ENCODE assay signal across 15 cellular contexts in genomic region chr12:2396448-2396871, GRCh38.
DNase-seq lines count a peak whose midpoint lies in the region; ATAC-seq and TF ChIP-seq lines count a peak whose summit lies in the region.
"Had no signal": no experiment of that assay in that cellular context is flagged by ENCODE, and none has a peak within 500 bp of the region (broad histone marks: within the 10 kb centered on the region; RNA-seq: fewer than 3 reads in every experiment).

No MANE protein-coding gene starts in this region.

- TF ChIP-seq CTCF in fibroblast of villous mesenchyme (IDR thresholded peaks at IDR 0.05; ENCODE audit: insufficient read depth, low read depth, low read length) = no peak

- DNase-seq in Right ventricle myocardium inferior (ENCODE audit: missing footprints) (peak; percentile 82), cardiac septum (ENCODE audit: low spot score) (no peak), fibroblast of villous mesenchyme (ENCODE audit: low read depth) (peak; percentile 35), myocyte (ENCODE audit: low read depth) (peak; percentile 82), HPDE6-E6E7 (ENCODE audit: extremely low spot score) (no peak), COR-L47 (lab: John Stamatoyannopoulos, UW) (no peak), AML-193 (lab: John Stamatoyannopoulos, UW) (no peak)
- no peak for DNase-seq in activated naive CD4-positive, alpha-beta T cell treated with anti-CD3 and anti-CD28 coated beads for 36 hours
- DNase-seq: activated CD4-positive, alpha-beta T cell treated with anti-CD3 and anti-CD28 coated beads for 1 hour; dorsolateral prefrontal cortex; islet precursor cell; NCI-H187; SW 1271 had no signal

- no peaks in the 10 kb centered on the region for H3K27me3 Mint-ChIP-seq in activated naive CD4-positive, alpha-beta T cell treated with anti-CD3 and anti-CD28 coated beads for 36 hours (ENCODE audit: low read depth)

- peak; percentile 88 for ATAC-seq in Right ventricle myocardium inferior
- ATAC-seq: K562 had no signal

- CTCF ChIA-PET in activated naive CD4-positive, alpha-beta T cell treated with anti-CD3 and anti-CD28 coated beads for 36 hours (lab: Charles Lee) = no interaction called here

- no peaks in the 10 kb centered on the region for H3K36me3 Mint-ChIP-seq in activated naive CD4-positive, alpha-beta T cell treated with anti-CD3 and anti-CD28 coated beads for 36 hours (ENCODE audit: low read depth)

- no peak overlapping the region for H3K27ac Mint-ChIP-seq in activated naive CD4-positive, alpha-beta T cell treated with anti-CD3 and anti-CD28 coated beads for 36 hours

- no peak overlapping the region for H3K4me3 ChIP-seq in fibroblast of villous mesenchyme (ENCODE audit: low read depth, low read length)
- H3K4me3 ChIP-seq: dorsolateral prefrontal cortex, K562, skin epidermis had no signal

- H3K4me3 Mint-ChIP-seq in activated naive CD4-positive, alpha-beta T cell treated with anti-CD3 and anti-CD28 coated beads for 36 hours = no peak overlapping the region

- intact Hi-C loops in Right ventricle myocardium inferior (cut with DNase I) (loop anchor here (5.0 to 10.0 kb wide), 2 partner anchors 101 to 188 kb away; no protein-coding TSS in a partner anchor), cardiac septum (cut with DNase I) (no loop called here)
- intact Hi-C loops in activated naive CD4-positive, alpha-beta T cell treated with anti-CD3 and anti-CD28 coated beads for 36 hours (cut with micrococcal nuclease) = no loop called here

- H3K9me3 Mint-ChIP-seq in activated naive CD4-positive, alpha-beta T cell treated with anti-CD3 and anti-CD28 coated beads for 36 hours = no peaks in the 10 kb centered on the region

- no peaks in the 10 kb centered on the region for H3K4me1 Mint-ChIP-seq in activated naive CD4-positive, alpha-beta T cell treated with anti-CD3 and anti-CD28 coated beads for 36 hours (ENCODE audit: low read depth)

Comparison
In these comparisons a context has a peak if more than half of its experiments do, and no peak if none do; other contexts are left out.
1. DNase-seq: peak in Right ventricle myocardium inferior (single experiment), fibroblast of villous mesenchyme (single experiment) and myocyte (single experiment); none in cardiac septum (single experiment), HPDE6-E6E7 (single experiment), activated naive CD4-positive, alpha-beta T cell treated with anti-CD3 and anti-CD28 coated beads for 36 hours (single experiment), COR-L47 (single experiment) and AML-193 (0 of 2).